ENCODE assay signal across 15 cellular contexts in the genomic region with DNA sequence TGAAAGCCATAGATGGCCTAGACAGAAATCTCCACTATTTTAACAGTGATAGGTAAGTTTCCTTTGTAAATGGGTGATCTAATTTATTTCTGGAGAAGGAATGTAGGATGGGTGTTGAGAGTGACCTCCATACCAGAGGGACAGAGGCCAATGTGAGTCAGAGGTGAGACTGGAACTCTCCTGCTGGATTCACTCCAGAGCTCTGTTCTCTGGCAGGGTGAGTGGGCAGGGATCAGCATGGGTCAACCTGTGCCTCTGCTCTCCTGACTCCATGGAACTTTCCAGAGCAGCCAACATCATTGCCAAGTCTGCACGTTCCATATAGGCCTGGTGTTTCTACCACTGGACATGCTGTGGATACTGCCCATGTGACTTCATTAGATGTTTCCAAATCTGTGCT. TPM values are rescaled to one million over a fixed set of nuclear protein-coding genes. Genes with fewer than 3 reads are reported as not detected.
"Had no signal": no experiment of that assay in that cellular context is flagged by ENCODE, and none has a peak within 500 bp of the region (broad histone marks: within the 10 kb centered on the region; RNA-seq: fewer than 3 reads in every experiment).

No MANE protein-coding gene starts in this region.

- ATAC-seq: activated naive CD8-positive, alpha-beta T cell treated with anti-CD3 and anti-CD28 coated beads, Interleukin-2, amount 50 U/mL, for 24 hours; mucosa of descending colon; naive thymus-derived CD8-positive, alpha-beta T cell had no signal

- H3K27ac ChIP-seq: colonic mucosa, skin epidermis, stomach had no signal

- H3K4me1 Mint-ChIP-seq: activated B cell treated with CpG ODN at 0.5 μM for 24 hours; activated CD4-positive, alpha-beta T cell treated with anti-CD3 and anti-CD28 coated beads, Interleukin-2, amount 10 ng/mL, durations not matched to agents 24 days and 14 days; activated naive CD8-positive, alpha-beta T cell treated with anti-CD3 and anti-CD28 coated beads, Interleukin-2, amount 50 U/mL, for 24 hours; naive thymus-derived CD8-positive, alpha-beta T cell had no signal

- H3K27ac Mint-ChIP-seq: activated B cell treated with CpG ODN at 0.5 μM for 24 hours; activated CD4-positive, alpha-beta T cell treated with anti-CD3 and anti-CD28 coated beads, Interleukin-2, amount 10 ng/mL, durations not matched to agents 24 days and 14 days; activated naive CD8-positive, alpha-beta T cell treated with anti-CD3 and anti-CD28 coated beads, Interleukin-2, amount 50 U/mL, for 24 hours; naive thymus-derived CD8-positive, alpha-beta T cell had no signal

- DNase-seq: activated B cell treated with CpG ODN at 0.5 μM for 24 hours; activated CD4-positive, alpha-beta T cell treated with anti-CD3 and anti-CD28 coated beads, Interleukin-2, amount 10 ng/mL, durations not matched to agents 24 days and 14 days; activated naive CD4-positive, alpha-beta T cell treated with Interleukin-2 at 50 U/mL for 16 hours; activated naive CD8-positive, alpha-beta T cell treated with anti-CD3 and anti-CD28 coated beads, Interleukin-2, amount 50 U/mL, for 24 hours; caudate nucleus; colonic mucosa; hippocampal formation; mucosa of descending colon; naive thymus-derived CD8-positive, alpha-beta T cell; occipital lobe; stomach; T-helper 1 cell had no signal

- H3K9me3 Mint-ChIP-seq: activated B cell treated with CpG ODN at 0.5 μM for 24 hours; activated CD4-positive, alpha-beta T cell treated with anti-CD3 and anti-CD28 coated beads, Interleukin-2, amount 10 ng/mL, durations not matched to agents 24 days and 14 days had no signal

- H3K4me1 ChIP-seq: colonic mucosa, stomach had no signal

- H3K4me3 Mint-ChIP-seq: activated B cell treated with CpG ODN at 0.5 μM for 24 hours; activated CD4-positive, alpha-beta T cell treated with anti-CD3 and anti-CD28 coated beads, Interleukin-2, amount 10 ng/mL, durations not matched to agents 24 days and 14 days; activated naive CD8-positive, alpha-beta T cell treated with anti-CD3 and anti-CD28 coated beads, Interleukin-2, amount 50 U/mL, for 24 hours; naive thymus-derived CD8-positive, alpha-beta T cell had no signal

- H3K36me3 ChIP-seq: colonic mucosa had no signal

- H3K36me3 Mint-ChIP-seq: naive thymus-derived CD8-positive, alpha-beta T cell had no signal

- H3K9me3 ChIP-seq: colonic mucosa, mucosa of descending colon had no signal

- H3K4me3 ChIP-seq: colonic mucosa, mucosa of descending colon, skin epidermis, stomach had no signal

- H3K27me3 Mint-ChIP-seq: activated B cell treated with CpG ODN at 0.5 μM for 24 hours; activated CD4-positive, alpha-beta T cell treated with anti-CD3 and anti-CD28 coated beads, Interleukin-2, amount 10 ng/mL, durations not matched to agents 24 days and 14 days; activated naive CD8-positive, alpha-beta T cell treated with anti-CD3 and anti-CD28 coated beads, Interleukin-2, amount 50 U/mL, for 24 hours had no signal

- H3K27me3 ChIP-seq: colonic mucosa, stomach had no signal

- FAIRE-seq: astrocyte, endothelial cell of umbilical vein had no signal

RNA-seq across cellular contexts. Expression of a gene that starts 11.4 kb away (rescaled TPM):
- total RNA-seq: activated B cell treated with CpG ODN at 0.5 μM for 24 hours; activated CD4-positive, alpha-beta T cell treated with anti-CD3 and anti-CD28 coated beads, Interleukin-2, amount 10 ng/mL, durations not matched to agents 24 days and 14 days had no signal
